Comparison of ENCODE assay signal across 8 cellular contexts in genomic region chr19:47697863-47698609, GRCh38. TPM values are rescaled to one million over a fixed set of nuclear protein-coding genes. Genes with fewer than 3 reads are reported as not detected.
A peak's percentile ranks its signal among the peaks of the same experiment; 100 is the strongest.
DNase-seq lines count a peak whose midpoint lies in the region; ATAC-seq and TF ChIP-seq lines count a peak whose summit lies in the region.

No MANE protein-coding gene starts in this region.

- no peaks in the 10 kb centered on the region for H3K27me3 ChIP-seq in neural cell (ENCODE audit: insufficient read depth, low read depth, low read length)

- H3K4me3 ChIP-seq in fibroblast of villous mesenchyme (ENCODE audit: low read depth, low read length) (no peak overlapping the region), neural cell (ENCODE audit: low read length) (no peak overlapping the region)

- H3K79me2 ChIP-seq in neural cell (replicated peaks; ENCODE audit: insufficient read depth, low read length): no peaks in the 10 kb centered on the region

- no peak overlapping the region for H2AFZ ChIP-seq in neural cell (ENCODE audit: low read depth, low read length)

- H3F3A ChIP-seq in neural cell (ENCODE audit: insufficient read depth, low read length, poor library complexity, severe bottlenecking): no peaks in the 10 kb centered on the region

- TF ChIP-seq EP300 in Ishikawa (IDR thresholded peaks at IDR 0.05; ENCODE audit: borderline replicate concordance) (no peak), neural cell (conservative IDR thresholded peaks at IDR 0.05; ENCODE audit: poor library complexity, severe bottlenecking) (no peak)

- peak; percentile 100 for TF ChIP-seq CTCF in fibroblast of villous mesenchyme (IDR thresholded peaks at IDR 0.05; ENCODE audit: insufficient read depth, low read depth, low read length)
- TF ChIP-seq CTCF in neural cell (IDR thresholded peaks at IDR 0.05; ENCODE audit: poor library complexity, severe bottlenecking): peak; percentile 87

- DNase-seq in DMS153 (lab: John Stamatoyannopoulos, UW) (peak; percentile 69), RKO (ENCODE audit: low spot score) (peak; percentile 81), fibroblast of villous mesenchyme (ENCODE audit: low read depth) (peak; percentile 84)
- DNase-seq in activated T-helper 9 cell treated with anti-CD3 and anti-CD28 coated beads, Interleukin-2, amount 50 U/mL, for 16 hours (ENCODE audit: low read depth): peak; percentile 30

- H3K9ac ChIP-seq in neural cell (ENCODE audit: low read length): no peak overlapping the region

- no peaks in the 10 kb centered on the region for H3K9me2 ChIP-seq in neural cell (ENCODE audit: insufficient read depth, low read length)

- H3K4me2 ChIP-seq in neural cell (ENCODE audit: low read length): no peak overlapping the region

- no peaks in the 10 kb centered on the region for H4K20me1 ChIP-seq in neural cell (ENCODE audit: insufficient read depth)

- H3K9me3 ChIP-seq in neural cell (ENCODE audit: low read length): no peaks in the 10 kb centered on the region

- H3K27ac ChIP-seq in neural cell (ENCODE audit: low read length): no peak overlapping the region
- H3K27ac ChIP-seq in temporal lobe (ENCODE audit: low read depth, low read length): peak overlapping the region; percentile 73

- ATAC-seq in HG02571 (IDR thresholded peaks at IDR 0.05; ENCODE audit: unreplicated experiment): no peak

- TF ChIP-seq RAD21 in Ishikawa (IDR thresholded peaks at IDR 0.05; ENCODE audit: low read depth) (peak; percentile 96), neural cell (conservative IDR thresholded peaks at IDR 0.05) (peak; percentile 92)

- no peaks in the 10 kb centered on the region for H3K36me3 ChIP-seq in neural cell (ENCODE audit: insufficient read depth, low read length)

TF ChIP-seq in Ishikawa, 13 proteins besides CTCF, POLR2A, EP300 and RAD21:
- TF ChIP-seq YY1 (IDR thresholded peaks at IDR 0.05; ENCODE audit: low read depth): no peak
- no peak for TF ChIP-seq REST (IDR thresholded peaks at IDR 0.05; ENCODE audit: low read depth)
- TF ChIP-seq NFIC (IDR thresholded peaks at IDR 0.05): no peak
- no peak for TF ChIP-seq USF1 (IDR thresholded peaks at IDR 0.05)
- no peak for TF ChIP-seq CREB1 (IDR thresholded peaks at IDR 0.05; ENCODE audit: low read depth)
- no peak for TF ChIP-seq CEBPB (IDR thresholded peaks at IDR 0.05)
- TF ChIP-seq MAX (IDR thresholded peaks at IDR 0.05): no peak
- TF ChIP-seq FOXM1 (IDR thresholded peaks at IDR 0.05; ENCODE audit: borderline replicate concordance, low read depth): no peak
- no peak for TF ChIP-seq TCF12 (IDR thresholded peaks at IDR 0.05; ENCODE audit: low read depth)
- no peak for TF ChIP-seq TEAD4 (IDR thresholded peaks at IDR 0.05)
- TF ChIP-seq TAF1 (IDR thresholded peaks at IDR 0.05; ENCODE audit: low read depth): no peak
- TF ChIP-seq ZBTB7A (IDR thresholded peaks at IDR 0.05; ENCODE audit: low read depth): no peak

TF ChIP-seq in neural cell, 6 proteins besides CTCF, POLR2A, EP300 and RAD21:
- TF ChIP-seq SMC3 (conservative IDR thresholded peaks at IDR 0.05; ENCODE audit: poor library complexity) (peak; percentile 86), EZH2 (IDR thresholded peaks at IDR 0.05; ENCODE audit: borderline replicate concordance, insufficient read depth, low read length, poor library complexity, severe bottlenecking) (no peak)
TF ChIP-seq in neural cell: peak in this region for 1.

RNA-seq across cellular contexts. Expression of gene EHD2, which starts 15.2 kb away (rescaled TPM):
- total RNA-seq in fibroblast of villous mesenchyme (144 and 166 TPM in 2 replicates), temporal lobe (2.0 TPM)
- polyA plus RNA-seq in neural cell: not detected in 2 replicates
- polyA minus RNA-seq in neural cell: not detected in 2 replicates

RNA-seq across cellular contexts. Expression of gene NOP53, which starts 47.3 kb away (rescaled TPM):
- total RNA-seq in fibroblast of villous mesenchyme: 35.0 and 49.0 TPM in 2 replicates
- polyA plus RNA-seq in neural cell: 65.0 and 87.0 TPM in 2 replicates
- 61.8 and 147 TPM in 2 replicates for polyA minus RNA-seq in neural cell
- total RNA-seq in temporal lobe: 52.4 TPM

Comparison
In these comparisons a context has a peak if more than half of its experiments do, and no peak if none do; other contexts are left out.
1. DNase-seq: peak in every context shown above with its lines; median percentile 84 in fibroblast of villous mesenchyme; 81 in RKO; 69 in DMS153; 30 in activated T-helper 9 cell treated with anti-CD3 and anti-CD28 coated beads, Interleukin-2, amount 50 U/mL, for 16 hours.
2. RNA of gene EHD2, which starts 15.2 kb away (total RNA-seq): 144 to 166 TPM in fibroblast of villous mesenchyme; 2.0 TPM in temporal lobe (single experiment); every median in the first group is over 10 times any median in the second.